Comparison of ENCODE assay signal across 8 cellular contexts in the genomic region with DNA sequence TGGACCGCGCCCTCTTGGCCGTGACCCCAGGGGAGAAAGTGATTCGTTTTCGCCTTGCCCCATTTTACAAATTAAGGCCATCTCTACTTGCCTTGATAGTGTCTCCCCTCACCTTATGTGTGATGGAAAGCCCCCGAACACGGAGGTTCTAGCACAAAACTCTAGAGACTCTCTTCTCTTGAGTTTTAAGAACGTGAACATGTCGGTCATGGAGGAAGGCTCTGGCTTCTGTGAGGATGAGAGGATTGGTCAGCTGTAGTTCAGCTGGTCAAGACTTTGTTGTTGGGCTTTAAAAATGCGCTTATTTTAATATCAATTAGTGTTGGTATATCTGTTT. TPM values are rescaled to one million over a fixed set of nuclear protein-coding genes. Genes with fewer than 3 reads are reported as not detected.
DNase-seq lines count a peak whose midpoint lies in the region; ATAC-seq and TF ChIP-seq lines count a peak whose summit lies in the region.

No MANE protein-coding gene starts in this region.

- POLR2A ChIA-PET in A673 (lab: Charles Lee; ENCODE audit: low non-redundant PET), result interaction anchor here (0.7 kb wide), 2 partner anchors 16 to 32 kb away, joined by 3 to 5 read pairs; no protein-coding TSS in a partner anchor

- TF ChIP-seq CTCF in A673 (conservative IDR thresholded peaks at IDR 0.05; ENCODE audit: low read depth, low read length), result no peak
- TF ChIP-seq CTCF in choroid plexus epithelial cell (conservative IDR thresholded peaks at IDR 0.05; ENCODE audit: low read depth, low read length), result no peak

- CTCF ChIA-PET in A673 (lab: Charles Lee), result no interaction called here

- no TSS peak for BruUV-seq in A673 (replicated peaks; lab: Mats Ljungman, UMichigan)

- peaks cover 16 to 22% (median 18%) of the 10 kb centered on the region in 3 donors for H3K4me1 Mint-ChIP-seq in IgD-negative memory B cell

- DNase-seq in A673 (ENCODE audit: low spot score), result no peak
- peak; percentile 63 for DNase-seq in choroid plexus epithelial cell (ENCODE audit: low read depth)
- DNase-seq in midbrain (lab: John Stamatoyannopoulos, UW), result peak; percentile 61
- DNase-seq in aorta, result no peak
- no peak for DNase-seq in ACHN
- DNase-seq in iPS-NIHi7 (ENCODE audit: extremely low spot score), result no peak

- no peaks in the 10 kb centered on the region for H3K9me3 ChIP-seq in A673 (ENCODE audit: low read depth, low read length, poor library complexity, severe bottlenecking)
- no peaks in the 10 kb centered on the region for H3K9me3 ChIP-seq in aorta (ENCODE audit: control insufficient read depth, low read length)

- intact Hi-C loops in A673 (cut with micrococcal nuclease; ENCODE audit: unreplicated experiment), result no loop called here
- intact Hi-C loops in aorta (cut with DNase I), result loop anchor here in 1 of 2 donors (10.0 kb wide), 1 partner anchor 113 kb away; no protein-coding TSS in a partner anchor

- H3K9me3 Mint-ChIP-seq in IgD-negative memory B cell, result no peaks in the 10 kb centered on the region

- WGBS in aorta, 2 donors, result 0 to 1% methylated on average over 10 of the region's 10 CpGs

- H3K36me3 ChIP-seq in A673 (ENCODE audit: insufficient read depth, low read length, poor library complexity, severe bottlenecking), result peaks cover 28% of the 10 kb centered on the region
- H3K36me3 ChIP-seq in aorta (ENCODE audit: control insufficient read depth in 1 of 2, insufficient read depth in 2 of 2, low read length in 1 of 2), result no peaks in the 10 kb centered on the region

- H3K27ac Mint-ChIP-seq in IgD-negative memory B cell, result peak overlapping the region; percentile 85 to 95 (median 92)

- H3K4me1 ChIP-seq in A673 (ENCODE audit: insufficient read depth, low read length, poor library complexity, severe bottlenecking) (no peaks in the 10 kb centered on the region), aorta (ENCODE audit: control insufficient read depth in 1 of 2, insufficient read depth in 2 of 2, low read length in 2 of 2) (no peaks in the 10 kb centered on the region)

- H3K36me3 Mint-ChIP-seq in IgD-negative memory B cell, result peaks cover 4% of the 10 kb centered on the region

- in situ Hi-C loops in ACHN (cut with HindIII; ENCODE audit: low pct_ligation_motif_present, low pct_unique_long_range_greater_than_20kb, low sequenced_read_pairs), result no loop called here

- H3K4me3 ChIP-seq in A673 (ENCODE audit: low read depth, low read length, poor library complexity, severe bottlenecking) (peak overlapping the region; percentile 86), choroid plexus epithelial cell (ENCODE audit: low read depth, low read length) (peak overlapping the region; percentile 87), aorta (ENCODE audit: low read length in 2 of 2) (peak overlapping the region; percentile 54 to 87)

- peak overlapping the region; percentile 91 to 97 (median 94) for H3K4me3 Mint-ChIP-seq in IgD-negative memory B cell

- ATAC-seq in GM18870 (IDR thresholded peaks at IDR 0.05; ENCODE audit: unreplicated experiment), result peak; percentile 20
- peak; percentile 34 for ATAC-seq in aorta (ENCODE audit: low FRiP score)

- H3K27me3 ChIP-seq in A673 (replicated peaks; ENCODE audit: insufficient read depth, low read depth, low read length, poor library complexity) (no peaks in the 10 kb centered on the region), aorta (ENCODE audit: control insufficient read depth in 1 of 2, insufficient read depth in 2 of 2, low read length in 1 of 2) (no peaks in the 10 kb centered on the region)

- H3K27me3 Mint-ChIP-seq in IgD-negative memory B cell, result no peaks in the 10 kb centered on the region

- H3K27ac ChIP-seq in A673 (ENCODE audit: low read depth, low read length, poor library complexity, severe bottlenecking), result peak overlapping the region; percentile 87
- peak overlapping the region in 1 of 2 donors; percentile 59 for H3K27ac ChIP-seq in aorta (ENCODE audit: low read depth in 1 of 2, low read length in 2 of 2)

RNA-seq across cellular contexts. Expression of a gene that starts 0.8 kb away (rescaled TPM):
- total RNA-seq in A673 (2021) (124 and 127 TPM in 2 replicates), aorta (100 to 1,000 TPM in 1 of 2 donors, 10 to 100 TPM in 1; 91.1 to 103 TPM)
- polyA plus RNA-seq in IgD-negative memory B cell (28.3 TPM), aorta (10 to 100 TPM; 79.5 to 95.2 TPM)

Comparison
In these comparisons a context has a peak if more than half of its experiments do, and no peak if none do; other contexts are left out.
1. DNase-seq: peak in choroid plexus epithelial cell (single experiment) and midbrain (single experiment); none in A673 (single experiment), aorta (0 of 2), ACHN (single experiment) and iPS-NIHi7 (single experiment).
2. Peak in every context shown above with its lines, with median percentiles within 50 percentile points of each other: H3K4me3 ChIP-seq.